Comparison of ENCODE assay signal across 13 cellular contexts in the genomic region with DNA sequence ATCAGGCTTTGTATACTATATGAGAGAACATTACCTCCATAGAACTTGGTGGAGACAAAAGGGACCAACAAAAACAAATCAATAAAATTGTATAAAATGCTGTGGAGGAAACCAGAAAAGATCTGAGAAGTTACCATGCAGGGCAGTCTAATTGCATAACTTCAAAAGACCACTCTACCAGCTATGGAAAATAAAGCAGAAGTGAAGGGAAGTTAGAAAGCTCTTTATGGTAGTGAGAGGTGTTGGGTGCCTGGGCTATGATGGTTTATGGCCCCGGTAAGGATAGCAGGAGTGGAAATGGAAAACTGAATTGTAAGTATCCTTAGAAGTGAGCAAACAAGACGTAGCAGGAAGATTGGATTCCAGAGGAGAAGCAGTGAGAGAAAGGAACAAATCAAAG. TPM values are rescaled to one million over a fixed set of nuclear protein-coding genes. Genes with fewer than 3 reads are reported as not detected.
DNase-seq lines count a peak whose midpoint lies in the region; ATAC-seq and TF ChIP-seq lines count a peak whose summit lies in the region.
"Had no signal": no experiment of that assay in that cellular context is flagged by ENCODE, and none has a peak within 500 bp of the region (broad histone marks: within the 10 kb centered on the region; RNA-seq: fewer than 3 reads in every experiment).

No MANE protein-coding gene starts in this region.

- H3K4me1 ChIP-seq in mammary epithelial cell (ENCODE audit: insufficient read depth, low read length) (peaks cover 3% of the 10 kb centered on the region), thyroid gland (peaks cover 30 to 50% of the 10 kb centered on the region in 2 donors)
- H3K4me1 ChIP-seq in effector memory CD4-positive, alpha-beta T cell (ENCODE audit: control insufficient read depth, insufficient read depth, low read length, poor library complexity, severe bottlenecking): peaks cover 13% of the 10 kb centered on the region

- H3K27ac ChIP-seq in mammary epithelial cell (ENCODE audit: insufficient read depth, low read depth, low read length) (no peak overlapping the region), thyroid gland (peak overlapping the region; percentile 16 to 76 (median 60))
- no peak overlapping the region for H3K27ac ChIP-seq in effector memory CD4-positive, alpha-beta T cell (ENCODE audit: insufficient read depth, low read length, poor library complexity, severe bottlenecking)
- H3K27ac ChIP-seq: breast epithelium, KMS-11, psoas muscle had no signal

- H3K4me1 Mint-ChIP-seq in MCF 10A (ENCODE audit: insufficient read depth, unreplicated experiment): peaks cover 18% of the 10 kb centered on the region
- H3K4me1 Mint-ChIP-seq in central memory CD8-positive, alpha-beta T cell: peaks cover 40% of the 10 kb centered on the region

- H3K4me3 ChIP-seq in mammary epithelial cell (replicated peaks in 1 of 3; ENCODE audit: insufficient read depth in 1 of 3, low read depth in 2 of 3, low read length in 3 of 3): no peak overlapping the region
- no peak overlapping the region for H3K4me3 ChIP-seq in thyroid gland (replicated peaks in 1 of 3)
- no peak overlapping the region for H3K4me3 ChIP-seq in effector memory CD4-positive, alpha-beta T cell (ENCODE audit: insufficient read depth, low read depth, low read length, poor library complexity, severe bottlenecking)
- H3K4me3 ChIP-seq: breast epithelium, psoas muscle had no signal

- no peaks in the 10 kb centered on the region for H3K27me3 Mint-ChIP-seq in MCF 10A (ENCODE audit: insufficient read depth, unreplicated experiment)
- no peaks in the 10 kb centered on the region for H3K27me3 Mint-ChIP-seq in central memory CD8-positive, alpha-beta T cell

- no peak for TF ChIP-seq CTCF in MCF 10A (IDR thresholded peaks at IDR 0.05; ENCODE audit: unreplicated experiment)
- TF ChIP-seq CTCF in mammary epithelial cell (conservative IDR thresholded peaks at IDR 0.05 in 1 of 2, IDR thresholded peaks at IDR 0.05 in 1 of 2; ENCODE audit: extremely low read depth in 1 of 2, insufficient read depth in 1 of 2, low read depth in 1 of 2, low read length in 2 of 2): no peak
- TF ChIP-seq CTCF in thyroid gland (IDR thresholded peaks at IDR 0.05): no peak

- CTCF ChIA-PET in MCF 10A (lab: Yijun Ruan, JAX): interaction anchor here (0.6 to 1.1 kb wide), 3 partner anchors 101 to 263 kb away, joined by 3 read pairs; no protein-coding TSS in a partner anchor
- CTCF ChIA-PET in mammary epithelial cell (lab: Charles Lee; ENCODE audit: low non-redundant PET): no interaction called here

- no peaks in the 10 kb centered on the region for H3K9me3 Mint-ChIP-seq in MCF 10A (ENCODE audit: unreplicated experiment)
- no peaks in the 10 kb centered on the region for H3K9me3 Mint-ChIP-seq in central memory CD8-positive, alpha-beta T cell

- dilution Hi-C loops in mammary epithelial cell (cut with HindIII; ENCODE audit: low sequenced_read_pairs): no loop called here

- WGBS in mammary epithelial cell (ENCODE audit: low coverage, missing lambda C conversion rate): 89% methylated on average over 2 of the region's 2 CpGs
- WGBS in thyroid gland, 2 donors: 71 to 83% methylated on average over 2 of the region's 2 CpGs

- H3K9ac ChIP-seq in mammary epithelial cell (ENCODE audit: insufficient read depth, low read length): no peak overlapping the region
- H3K9ac ChIP-seq: KMS-11 had no signal

- in situ Hi-C loops in mammary epithelial cell (cut with MboI; ENCODE audit: low sequenced_read_pairs in 2 of 2): no loop called here

- no peak for TF ChIP-seq POLR2A in thyroid gland (IDR thresholded peaks at IDR 0.05)

- H4K20me1 ChIP-seq in mammary epithelial cell (ENCODE audit: insufficient read depth, low read length): no peaks in the 10 kb centered on the region

- POLR2A ChIA-PET in MCF 10A (lab: Yijun Ruan, JAX): interaction anchor here (0.6 to 1.1 kb wide), 3 partner anchors 20 to 1189 kb away, joined by 3 to 4 read pairs (median 3); no protein-coding TSS in a partner anchor

- intact Hi-C loops in MCF 10A (cut with micrococcal nuclease) (no loop called here), mammary epithelial cell (cut with micrococcal nuclease) (no loop called here), thyroid gland (cut with DNase I) (no loop called here)

- H3K9me3 ChIP-seq in mammary epithelial cell (replicated peaks; ENCODE audit: insufficient read depth, low read length) (no peaks in the 10 kb centered on the region), thyroid gland (no peaks in the 10 kb centered on the region)
- no peaks in the 10 kb centered on the region for H3K9me3 ChIP-seq in effector memory CD4-positive, alpha-beta T cell (ENCODE audit: control insufficient read depth, low read length)
- H3K9me3 ChIP-seq: breast epithelium, psoas muscle had no signal

- BruUV-seq in MCF 10A (replicated peaks; lab: Mats Ljungman, UMichigan): TSS peak; percentile 2
- no TSS peak for BruUV-seq in mammary epithelial cell (replicated peaks; lab: Mats Ljungman, UMichigan)

- DNase-seq in MCF 10A (ENCODE audit: unreplicated experiment): no peak
- no peak for DNase-seq in mammary epithelial cell
- DNase-seq in NOMO-1 treated with dmso at 0.1 percent for 144 hours (lab: John Stamatoyannopoulos, UW; ENCODE audit: unreplicated experiment): peak; percentile 5
- DNase-seq in central memory CD8-positive, alpha-beta T cell (ENCODE audit: low spot score in 2 of 2): no peak
- no peak for DNase-seq in thyroid gland
- DNase-seq in activated CD4-positive, CD25-positive, alpha-beta regulatory T cell treated with anti-CD3 and anti-CD28 coated beads, Interleukin-2, amount 50 U/mL, for 72 hours: no peak
- no peak for DNase-seq in anterior cingulate cortex (lab: John Stamatoyannopoulos, UW)
- DNase-seq in effector memory CD4-positive, alpha-beta T cell: no peak
- DNase-seq: hypothalamus; psoas muscle; stimulated activated naive CD4-positive, alpha-beta T cell treated with Interleukin-2 at 50 U/mL for 16 hours had no signal

- peak overlapping the region; percentile 15 for H3K4me3 Mint-ChIP-seq in MCF 10A (ENCODE audit: unreplicated experiment)
- peak overlapping the region; percentile 35 for H3K4me3 Mint-ChIP-seq in central memory CD8-positive, alpha-beta T cell

- no peak overlapping the region for H3K4me2 ChIP-seq in mammary epithelial cell (ENCODE audit: insufficient read depth, low read depth, low read length)

- peaks cover 53% of the 10 kb centered on the region for H3K79me2 ChIP-seq in mammary epithelial cell (ENCODE audit: insufficient read depth, low read length)

- ATAC-seq in central memory CD8-positive, alpha-beta T cell (replicated peaks; ENCODE audit: extremely low read depth, poor library complexity, severe bottlenecking): no peak
- ATAC-seq: psoas muscle had no signal

- peaks cover 32% of the 10 kb centered on the region for H3K36me3 Mint-ChIP-seq in MCF 10A (ENCODE audit: insufficient read depth, unreplicated experiment)
- peaks cover 34% of the 10 kb centered on the region for H3K36me3 Mint-ChIP-seq in central memory CD8-positive, alpha-beta T cell (ENCODE audit: insufficient read depth)

- H2AFZ ChIP-seq in mammary epithelial cell (ENCODE audit: low read depth, low read length): no peak overlapping the region

- H3K27ac Mint-ChIP-seq in MCF 10A (ENCODE audit: low read depth, unreplicated experiment): peak overlapping the region; percentile 50
- H3K27ac Mint-ChIP-seq in central memory CD8-positive, alpha-beta T cell (ENCODE audit: low read depth): no peak overlapping the region

- H3K36me3 ChIP-seq in mammary epithelial cell (ENCODE audit: insufficient read depth, low read length) (peaks cover 15% of the 10 kb centered on the region), thyroid gland (peaks cover 5 to 12% of the 10 kb centered on the region in 2 donors)
- peaks cover 22% of the 10 kb centered on the region for H3K36me3 ChIP-seq in effector memory CD4-positive, alpha-beta T cell (ENCODE audit: control insufficient read depth, insufficient read depth, low read length)

- H3K27me3 ChIP-seq in mammary epithelial cell (ENCODE audit: insufficient read depth, low read length) (no peaks in the 10 kb centered on the region), thyroid gland (no peaks in the 10 kb centered on the region)
- H3K27me3 ChIP-seq in effector memory CD4-positive, alpha-beta T cell (replicated peaks; ENCODE audit: control insufficient read depth, insufficient read depth, low read length, poor library complexity, severe bottlenecking): no peaks in the 10 kb centered on the region
- H3K27me3 ChIP-seq: breast epithelium had no signal

RNA-seq across cellular contexts. Expression of a gene that starts 3.1 kb away (rescaled TPM):
- total RNA-seq in MCF 10A (2022) (33.9 and 37.1 TPM in 2 replicates), mammary epithelial cell (10 to 100 TPM; 33.9 to 53.5 TPM), thyroid gland (10 to 100 TPM; 69.6 to 98.5 (median 82.5) TPM)
- 12.7 TPM for polyA plus RNA-seq in mammary epithelial cell
- polyA minus RNA-seq in mammary epithelial cell: 20.8 TPM

Comparison
In these comparisons a context has a peak if more than half of its experiments do, and no peak if none do; other contexts are left out.
1. H3K27ac ChIP-seq: peak in thyroid gland (3 of 3); none in mammary epithelial cell (single experiment) and effector memory CD4-positive, alpha-beta T cell (single experiment).